ENCODE assay signal across 17 cellular contexts in the genomic region with DNA sequence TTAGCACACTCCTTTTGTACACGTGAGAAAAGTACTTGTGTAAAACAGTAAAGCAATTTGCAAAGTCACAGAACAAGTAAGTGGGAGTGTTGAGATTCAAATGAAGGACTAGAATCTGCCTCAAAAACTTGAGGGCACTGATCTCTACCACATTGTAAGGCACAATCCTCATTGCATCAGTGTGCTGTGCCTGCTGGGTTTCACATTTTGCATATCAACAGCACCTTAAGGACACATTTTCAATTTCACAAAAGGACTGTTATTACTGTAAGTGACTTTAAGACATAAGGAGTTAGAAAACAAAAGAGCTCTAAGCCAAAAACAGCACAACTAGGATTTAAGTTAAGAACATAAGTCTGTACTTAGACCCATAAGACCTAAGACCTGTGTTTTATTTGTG. TPM values are rescaled to one million over a fixed set of nuclear protein-coding genes. Genes with fewer than 3 reads are reported as not detected.
DNase-seq lines count a peak whose midpoint lies in the region; ATAC-seq and TF ChIP-seq lines count a peak whose summit lies in the region.
"Had no signal": no experiment of that assay in that cellular context is flagged by ENCODE, and none has a peak within 500 bp of the region (broad histone marks: within the 10 kb centered on the region; RNA-seq: fewer than 3 reads in every experiment).

No MANE protein-coding gene starts in this region.

- H3K27me3 Mint-ChIP-seq in WTC11 (ENCODE audit: low read depth) = no peaks in the 10 kb centered on the region
- H3K27me3 Mint-ChIP-seq: CD4-positive, CD25-positive, alpha-beta regulatory T cell had no signal

- CTCF ChIA-PET in WTC11 (lab: Charles Lee) = interaction anchor here (4.2 kb wide), 1 partner anchor 283 kb away, joined by 22 read pairs; no protein-coding TSS in a partner anchor

- H3K36me3 ChIP-seq in ES-I3 (ENCODE audit: insufficient read depth, low read length) (peaks cover 7% of the 10 kb centered on the region; the same call in 1 of the 2 replicates), HUES48 (ENCODE audit: control insufficient read depth, insufficient read depth, low read length) (peaks cover 50% of the 10 kb centered on the region), iPS-20b (ENCODE audit: insufficient read depth, low read depth, low read length) (peaks cover 52% of the 10 kb centered on the region)

- H3K4me3 Mint-ChIP-seq in WTC11 = peak overlapping the region; percentile 28
- H3K4me3 Mint-ChIP-seq: CD4-positive, CD25-positive, alpha-beta regulatory T cell; HFFc6 had no signal

- POLR2A ChIA-PET in WTC11 (lab: Charles Lee) = interaction anchor here (0.5 kb wide), 1 partner anchor 16 kb away, joined by 7 read pairs; no protein-coding TSS in a partner anchor

- H3K27ac ChIP-seq in HUES48 (ENCODE audit: low read depth, low read length) (peak overlapping the region; percentile 93), iPS-20b (ENCODE audit: low read length) (peak overlapping the region; percentile 95)
- H3K27ac ChIP-seq: SK-N-MC had no signal

- peaks cover 36% of the 10 kb centered on the region for H3K36me3 Mint-ChIP-seq in WTC11

- H3K9ac ChIP-seq in ES-I3 (ENCODE audit: low read depth, low read length) = peak overlapping the region; percentile 28; the same call in 1 of the 2 replicates
- H3K9ac ChIP-seq in HUES48 (ENCODE audit: low read depth, low read length) = peak overlapping the region; percentile 46
- peak overlapping the region; percentile 74 for H3K9ac ChIP-seq in iPS-20b (ENCODE audit: low read depth, low read length)

- H3K4me3 ChIP-seq in HUES48 (ENCODE audit: low read depth, low read length) (peak overlapping the region; percentile 30), iPS-20b (ENCODE audit: low read length) (peak overlapping the region; percentile 42; the same call in 1 of the 2 replicates)
- H3K4me3 ChIP-seq: SK-N-MC had no signal

- H3K4me1 ChIP-seq in ES-I3 (ENCODE audit: insufficient read depth, low read length) (peaks cover 31% of the 10 kb centered on the region), HUES48 (ENCODE audit: control insufficient read depth, insufficient read depth, low read length) (peaks cover 44% of the 10 kb centered on the region), iPS-20b (ENCODE audit: insufficient read depth, low read length) (peaks cover 32% of the 10 kb centered on the region)

- H3K9me3 ChIP-seq in ES-I3 (ENCODE audit: control insufficient read depth, insufficient read depth, low read length) = no peaks in the 10 kb centered on the region
- no peaks in the 10 kb centered on the region for H3K9me3 ChIP-seq in HUES48 (ENCODE audit: control insufficient read depth, insufficient read depth, low read length)
- H3K9me3 ChIP-seq in iPS-20b (ENCODE audit: insufficient read depth, low read depth, low read length) = no peaks in the 10 kb centered on the region

- no peak for TF ChIP-seq CTCF in WTC11 (IDR thresholded peaks at IDR 0.05)

- H3K4me1 Mint-ChIP-seq in WTC11 = peaks cover 56% of the 10 kb centered on the region

- DNase-seq in WTC11 (ENCODE audit: low spot score) = no peak
- DNase-seq in glomerular visceral epithelial cell (ENCODE audit: extremely low spot score) = no peak
- DNase-seq: CD4-positive, CD25-positive, alpha-beta regulatory T cell; HFFc6; IMR-90; NCI-H1417; NCI-H2029; NCI-H524 treated with DMSO at 0.1 percent for 48 hours; NK-92 treated with Interleukin-12 subunit alpha and Interleukin-12 subunit beta, amount 100 ng/mL, for 24 hours had no signal

- ATAC-seq in WTC11 (peak; percentile 91), HG03571 (IDR thresholded peaks at IDR 0.05; ENCODE audit: unreplicated experiment) (no peak), HG03342 (IDR thresholded peaks at IDR 0.05; ENCODE audit: unreplicated experiment) (no peak)
- ATAC-seq: Panc1 had no signal

- H3K9me3 Mint-ChIP-seq in WTC11 = no peaks in the 10 kb centered on the region
- H3K9me3 Mint-ChIP-seq: CD4-positive, CD25-positive, alpha-beta regulatory T cell; HFFc6 had no signal

- H3K27me3 ChIP-seq in HUES48 (ENCODE audit: control insufficient read depth, insufficient read depth, low read length) (no peaks in the 10 kb centered on the region), iPS-20b (ENCODE audit: insufficient read depth, low read length) (no peaks in the 10 kb centered on the region)

- peak overlapping the region; percentile 94 for H3K27ac Mint-ChIP-seq in WTC11
- H3K27ac Mint-ChIP-seq: HFFc6 had no signal

TF ChIP-seq in WTC11, 78 proteins besides CTCF, POLR2A, EP300 and RAD21:
- peak; percentile 54; the same call in 1 of the 2 replicates for TF ChIP-seq NFE2L1 (CRISPR knock-in tag; IDR thresholded peaks at IDR 0.05)
- peak; percentile 60; the same call in 1 of the 2 replicates for TF ChIP-seq ZNF423 (CRISPR knock-in tag; IDR thresholded peaks at IDR 0.05)
- no peak for TF ChIP-seq GRHL2 (CRISPR knock-in tag; IDR thresholded peaks at IDR 0.05; ENCODE audit: insufficient replicate concordance, severe bottlenecking)
- TF ChIP-seq NR2C2 (CRISPR knock-in tag; IDR thresholded peaks at IDR 0.05) = no peak
- no peak for TF ChIP-seq OVOL2 (CRISPR knock-in tag; IDR thresholded peaks at IDR 0.05; ENCODE audit: borderline replicate concordance)
- TF ChIP-seq, protein P1, sequence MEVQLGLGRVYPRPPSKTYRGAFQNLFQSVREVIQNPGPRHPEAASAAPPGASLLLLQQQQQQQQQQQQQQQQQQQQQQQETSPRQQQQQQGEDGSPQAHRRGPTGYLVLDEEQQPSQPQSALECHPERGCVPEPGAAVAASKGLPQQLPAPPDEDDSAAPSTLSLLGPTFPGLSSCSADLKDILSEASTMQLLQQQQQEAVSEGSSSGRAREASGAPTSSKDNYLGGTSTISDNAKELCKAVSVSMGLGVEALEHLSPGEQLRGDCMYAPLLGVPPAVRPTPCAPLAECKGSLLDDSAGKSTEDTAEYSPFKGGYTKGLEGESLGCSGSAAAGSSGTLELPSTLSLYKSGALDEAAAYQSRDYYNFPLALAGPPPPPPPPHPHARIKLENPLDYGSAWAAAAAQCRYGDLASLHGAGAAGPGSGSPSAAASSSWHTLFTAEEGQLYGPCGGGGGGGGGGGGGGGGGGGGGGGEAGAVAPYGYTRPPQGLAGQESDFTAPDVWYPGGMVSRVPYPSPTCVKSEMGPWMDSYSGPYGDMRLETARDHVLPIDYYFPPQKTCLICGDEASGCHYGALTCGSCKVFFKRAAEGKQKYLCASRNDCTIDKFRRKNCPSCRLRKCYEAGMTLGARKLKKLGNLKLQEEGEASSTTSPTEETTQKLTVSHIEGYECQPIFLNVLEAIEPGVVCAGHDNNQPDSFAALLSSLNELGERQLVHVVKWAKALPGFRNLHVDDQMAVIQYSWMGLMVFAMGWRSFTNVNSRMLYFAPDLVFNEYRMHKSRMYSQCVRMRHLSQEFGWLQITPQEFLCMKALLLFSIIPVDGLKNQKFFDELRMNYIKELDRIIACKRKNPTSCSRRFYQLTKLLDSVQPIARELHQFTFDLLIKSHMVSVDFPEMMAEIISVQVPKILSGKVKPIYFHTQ (CRISPR knock-in tag; IDR thresholded peaks at IDR 0.05) = no peak
- no peak for TF ChIP-seq HMGA2 (CRISPR knock-in tag; IDR thresholded peaks at IDR 0.05)
- TF ChIP-seq TEAD1 (CRISPR knock-in tag; IDR thresholded peaks at IDR 0.05) = peak; percentile 65; the same call in 1 of the 2 replicates
- TF ChIP-seq, protein P2, sequence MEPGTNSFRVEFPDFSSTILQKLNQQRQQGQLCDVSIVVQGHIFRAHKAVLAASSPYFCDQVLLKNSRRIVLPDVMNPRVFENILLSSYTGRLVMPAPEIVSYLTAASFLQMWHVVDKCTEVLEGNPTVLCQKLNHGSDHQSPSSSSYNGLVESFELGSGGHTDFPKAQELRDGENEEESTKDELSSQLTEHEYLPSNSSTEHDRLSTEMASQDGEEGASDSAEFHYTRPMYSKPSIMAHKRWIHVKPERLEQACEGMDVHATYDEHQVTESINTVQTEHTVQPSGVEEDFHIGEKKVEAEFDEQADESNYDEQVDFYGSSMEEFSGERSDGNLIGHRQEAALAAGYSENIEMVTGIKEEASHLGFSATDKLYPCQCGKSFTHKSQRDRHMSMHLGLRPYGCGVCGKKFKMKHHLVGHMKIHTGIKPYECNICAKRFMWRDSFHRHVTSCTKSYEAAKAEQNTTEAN (CRISPR knock-in tag; IDR thresholded peaks at IDR 0.05) = peak; percentile 98
TF ChIP-seq in WTC11: peak in this region for 4.

RNA-seq across cellular contexts. Expression of a gene that starts 44.7 kb away (rescaled TPM):
- total RNA-seq in WTC11 (2021) = 0.17 to 0.18 TPM in 2 of 3 replicates, not detected in the other
- total RNA-seq: HFFc6, IMR-90, LHCN-M2 had no signal
